ENCODE assay signal across 39 cellular contexts in genomic region chr1:45067806-45068205, GRCh38.
"Had no signal": no experiment of that assay in that cellular context is flagged by ENCODE, and none has a peak within 500 bp of the region (broad histone marks: within the 10 kb centered on the region; RNA-seq: fewer than 3 reads in every experiment).

No MANE protein-coding gene starts in this region.

- ATAC-seq: activated naive CD4-positive, alpha-beta T cell treated with anti-CD3 and anti-CD28 coated beads, Interleukin-2, amount 50 U/mL, for 72 hours; activated naive CD8-positive, alpha-beta T cell treated with anti-CD3 and anti-CD28 coated beads, Interleukin-2, amount 50 U/mL, for 24 hours; activated T-cell treated with anti-CD3 and anti-CD28 coated beads, Interleukin-2, amount 50 U/mL, for 4 hours; activated T-cell treated with anti-CD3 and anti-CD28 coated beads, Interleukin-2, amount 50 U/mL, for 72 hours; activated T-helper 17 cell treated with anti-CD3 and anti-CD28 coated beads, Interleukin-2, amount 50 U/mL, for 72 hours; body of pancreas had no signal

- H3K27ac ChIP-seq: adrenal gland, ascending aorta, body of pancreas, brain microvascular endothelial cell, breast epithelium, cardiac muscle cell had no signal

- H3K4me3 Mint-ChIP-seq: activated naive CD4-positive, alpha-beta T cell treated with anti-CD3 and anti-CD28 coated beads for 36 hours; activated naive CD4-positive, alpha-beta T cell treated with anti-CD3 and anti-CD28 coated beads, Interleukin-2, amount 10 ng/mL, durations not matched to agents 7 days and 5 days; activated naive CD4-positive, alpha-beta T cell treated with anti-CD3 and anti-CD28 coated beads, Interleukin-2, amount 50 U/mL, for 24 hours; activated naive CD8-positive, alpha-beta T cell; activated naive CD8-positive, alpha-beta T cell treated with anti-CD3 and anti-CD28 coated beads for 36 hours; activated naive CD8-positive, alpha-beta T cell treated with anti-CD3 and anti-CD28 coated beads, Interleukin-2, amount 10 ng/mL, durations not matched to agents 7 days and 5 days; activated naive CD8-positive, alpha-beta T cell treated with anti-CD3 and anti-CD28 coated beads, Interleukin-2, amount 50 U/mL, for 24 hours; activated T-cell treated with anti-CD3 and anti-CD28 coated beads, Interleukin-2, amount 50 U/mL, for 4 hours; activated T-cell treated with anti-CD3 and anti-CD28 coated beads, Interleukin-2, amount 50 U/mL, for 72 hours; activated T-helper 1 cell treated with anti-CD3 and anti-CD28 coated beads, Interleukin-12 subunit alpha, Interleukin-12 subunit beta, Interleukin-2, Interleukin-4 antibody, amounts not matched to agents 30 ng/mL and 10 ng/mL and 1 ng/mL, durations not matched to agents 14 hours and 24 hours and 36 hours; activated T-helper 17 cell treated with anti-CD3 and anti-CD28 coated beads, Interleukin-2, amount 50 U/mL, for 72 hours; brain; central memory CD8-positive, alpha-beta T cell had no signal

- H3K9me3 Mint-ChIP-seq: activated naive CD4-positive, alpha-beta T cell treated with anti-CD3 and anti-CD28 coated beads, Interleukin-2, amount 50 U/mL, for 24 hours; activated T-helper 1 cell treated with anti-CD3 and anti-CD28 coated beads, Interleukin-12 subunit alpha, Interleukin-12 subunit beta, Interleukin-2, Interleukin-4 antibody, amounts not matched to agents 30 ng/mL and 10 ng/mL and 1 ng/mL, durations not matched to agents 14 hours and 24 hours and 36 hours; activated T-helper 17 cell treated with anti-CD3 and anti-CD28 coated beads, Interleukin-2, amount 50 U/mL, for 72 hours; activated T-helper 2 cell treated with anti-CD3 and anti-CD28 coated beads, Interferon-gamma antibody, Interleukin-2, Interleukin-4, amounts not matched to agents 10 μg/mL and 5 μg/mL and 100 μg/mL, durations not matched to agents 14 hours and 24 hours and 36 hours had no signal

- H3K4me1 ChIP-seq: adrenal gland, ascending aorta, body of pancreas, breast epithelium had no signal

- H3K27me3 ChIP-seq: adrenal gland, ascending aorta, body of pancreas, brain microvascular endothelial cell, breast epithelium, cardiac muscle cell had no signal

- H3K27me3 Mint-ChIP-seq: activated naive CD4-positive, alpha-beta T cell treated with anti-CD3 and anti-CD28 coated beads, Interleukin-2, amount 50 U/mL, for 24 hours; activated naive CD8-positive, alpha-beta T cell; activated naive CD8-positive, alpha-beta T cell treated with anti-CD3 and anti-CD28 coated beads, Interleukin-2, amount 50 U/mL, for 24 hours; activated T-helper 17 cell treated with anti-CD3 and anti-CD28 coated beads, Interleukin-2, amount 50 U/mL, for 72 hours; brain; central memory CD8-positive, alpha-beta T cell had no signal

- H3K36me3 Mint-ChIP-seq: activated naive CD4-positive, alpha-beta T cell treated with anti-CD3 and anti-CD28 coated beads, Interleukin-2, amount 10 ng/mL, durations not matched to agents 7 days and 5 days; activated naive CD4-positive, alpha-beta T cell treated with anti-CD3 and anti-CD28 coated beads, Interleukin-2, amount 50 U/mL, for 24 hours; activated naive CD8-positive, alpha-beta T cell; activated naive CD8-positive, alpha-beta T cell treated with anti-CD3 and anti-CD28 coated beads for 36 hours; activated naive CD8-positive, alpha-beta T cell treated with anti-CD3 and anti-CD28 coated beads, Interleukin-2, amount 10 ng/mL, durations not matched to agents 7 days and 5 days had no signal

- H3K9me3 ChIP-seq: adrenal gland, ascending aorta, body of pancreas had no signal

- DNase-seq: activated effector memory CD4-positive, alpha-beta T cell treated with anti-CD3 and anti-CD28 coated beads, Interleukin-2, amount 50 U/mL, for 16 hours; activated effector memory CD4-positive, alpha-beta T cell treated with Interleukin-2 at 50 U/mL for 16 hours; activated gamma-delta T cell; activated gamma-delta T cell treated with Interleukin-2 at 50 U/mL for 16 hours; activated naive CD4-positive, alpha-beta T cell; activated naive CD4-positive, alpha-beta T cell treated with anti-CD3 and anti-CD28 coated beads for 36 hours; activated naive CD4-positive, alpha-beta T cell treated with anti-CD3 and anti-CD28 coated beads, Interleukin-2, amount 10 ng/mL, durations not matched to agents 7 days and 5 days; activated naive CD4-positive, alpha-beta T cell treated with anti-CD3 and anti-CD28 coated beads, Interleukin-2, amount 50 U/mL, for 16 hours; activated naive CD4-positive, alpha-beta T cell treated with Interleukin-2 at 50 U/mL for 16 hours; activated naive CD8-positive, alpha-beta T cell treated with anti-CD3 and anti-CD28 coated beads for 36 hours; activated naive CD8-positive, alpha-beta T cell treated with anti-CD3 and anti-CD28 coated beads, Interleukin-2, amount 10 ng/mL, durations not matched to agents 7 days and 5 days; activated naive CD8-positive, alpha-beta T cell treated with anti-CD3 and anti-CD28 coated beads, Interleukin-2, amount 50 U/mL, for 24 hours; activated T-cell treated with anti-CD3 and anti-CD28 coated beads, Interleukin-2, amount 50 U/mL, for 4 hours; activated T-cell treated with anti-CD3 and anti-CD28 coated beads, Interleukin-2, amount 50 U/mL, for 48 hours; activated T-cell treated with anti-CD3 and anti-CD28 coated beads, Interleukin-2, amount 50 U/mL, for 72 hours; adrenal gland; amniotic stem cell; amygdala; anterior cingulate cortex; aorta; body of pancreas; brain microvascular endothelial cell; caudate nucleus; central memory CD4-positive, alpha-beta T cell; cerebellar nuclear complex had no signal

- H3K27ac Mint-ChIP-seq: activated naive CD4-positive, alpha-beta T cell treated with anti-CD3 and anti-CD28 coated beads for 36 hours; activated naive CD4-positive, alpha-beta T cell treated with anti-CD3 and anti-CD28 coated beads, Interleukin-2, amount 10 ng/mL, durations not matched to agents 7 days and 5 days; activated naive CD4-positive, alpha-beta T cell treated with anti-CD3 and anti-CD28 coated beads, Interleukin-2, amount 50 U/mL, for 24 hours; activated naive CD4-positive, alpha-beta T cell treated with anti-CD3 and anti-CD28 coated beads, Interleukin-2, amount 50 U/mL, for 72 hours; activated naive CD8-positive, alpha-beta T cell; activated naive CD8-positive, alpha-beta T cell treated with anti-CD3 and anti-CD28 coated beads for 36 hours; activated naive CD8-positive, alpha-beta T cell treated with anti-CD3 and anti-CD28 coated beads, Interleukin-2, amount 10 ng/mL, durations not matched to agents 7 days and 5 days; activated naive CD8-positive, alpha-beta T cell treated with anti-CD3 and anti-CD28 coated beads, Interleukin-2, amount 50 U/mL, for 24 hours; activated T-cell treated with anti-CD3 and anti-CD28 coated beads, Interleukin-2, amount 50 U/mL, for 72 hours; activated T-helper 1 cell treated with anti-CD3 and anti-CD28 coated beads, Interleukin-12 subunit alpha, Interleukin-12 subunit beta, Interleukin-2, Interleukin-4 antibody, amounts not matched to agents 30 ng/mL and 10 ng/mL and 1 ng/mL, durations not matched to agents 14 hours and 24 hours and 36 hours; activated T-helper 17 cell treated with anti-CD3 and anti-CD28 coated beads, Interleukin-2, amount 50 U/mL, for 72 hours; activated T-helper 2 cell treated with anti-CD3 and anti-CD28 coated beads, Interferon-gamma antibody, Interleukin-2, Interleukin-4, amounts not matched to agents 10 μg/mL and 5 μg/mL and 100 μg/mL, durations not matched to agents 14 hours and 24 hours and 36 hours; brain had no signal

- H3K4me1 Mint-ChIP-seq: activated naive CD4-positive, alpha-beta T cell treated with anti-CD3 and anti-CD28 coated beads, Interleukin-2, amount 10 ng/mL, durations not matched to agents 7 days and 5 days; activated naive CD4-positive, alpha-beta T cell treated with anti-CD3 and anti-CD28 coated beads, Interleukin-2, amount 50 U/mL, for 24 hours; activated T-helper 17 cell treated with anti-CD3 and anti-CD28 coated beads, Interleukin-2, amount 50 U/mL, for 72 hours; brain; central memory CD8-positive, alpha-beta T cell had no signal

- FAIRE-seq: astrocyte, bronchial epithelial cell, colon had no signal
